ENCODE assay signal across 8 cellular contexts in genomic region chr6:166627039-166627874, GRCh38. TPM values are rescaled to one million over a fixed set of nuclear protein-coding genes. Genes with fewer than 3 reads are reported as not detected.
A peak's percentile ranks its signal among the peaks of the same experiment; 100 is the strongest.
DNase-seq lines count a peak whose midpoint lies in the region; ATAC-seq, FAIRE-seq and TF ChIP-seq lines count a peak whose summit lies in the region.

RPS6KA2 (minus strand) TSS chr6:166627251; CDS start chr6:166627019, 232 bp downstream.

- in situ Hi-C loops in HepG2 (cut with HindIII; ENCODE audit: extremely low pct_ligation_motif_present, low pct_unique_long_range_greater_than_20kb) = no loop called here

- no peak for TF ChIP-seq RAD21 in HepG2 (CRISPR knock-in tag; IDR thresholded peaks at IDR 0.05)

- no peaks in the 10 kb centered on the region; the same call in 1 of the 2 replicates for H4K20me1 ChIP-seq in HepG2 (ENCODE audit: insufficient read depth, low read length)

- no peak within 1 kb of the TSS for H2AFZ ChIP-seq in HepG2 (ENCODE audit: low read length)

- no peak for FAIRE-seq in HepG2 (lab: Jason Lieb, UNC)

- TF ChIP-seq EP300 in HepG2 (IDR thresholded peaks at IDR 0.05; ENCODE audit: low read depth in 2 of 2, low read length in 2 of 2) (no peak), HepG2 (CRISPR knock-in tag; IDR thresholded peaks at IDR 0.05; ENCODE audit: borderline replicate concordance) (no peak)

- no peaks in the 10 kb centered on the region for H3K79me2 ChIP-seq in HepG2 (ENCODE audit: insufficient read depth, low read length)

- no peaks in the 10 kb centered on the region for H3K9me3 ChIP-seq in HepG2 (ENCODE audit: low read length)

- WGBS in HepG2 (ENCODE audit: low lambda C conversion rate) = 25% methylated on average over 59 of the region's 86 CpGs

- intact Hi-C loops in HepG2 (cut with micrococcal nuclease; ENCODE audit: unreplicated experiment) = no loop called here

- CTCF ChIA-PET in HepG2 (lab: Yijun Ruan, JAX; ENCODE audit: low intra/inter-chr PET ratio, low total read pairs) = no interaction called here

- no peak within 1 kb of the TSS for H3K9ac ChIP-seq in HepG2 (ENCODE audit: insufficient read depth, low read depth, low read length)

- H3K27ac ChIP-seq in HepG2 (ENCODE audit: extremely low read length, insufficient read depth, low read length) = no peak within 1 kb of the TSS

- ATAC-seq in GM19395 (IDR thresholded peaks at IDR 0.05; ENCODE audit: unreplicated experiment) = peak; percentile 87
- peak; percentile 79 for ATAC-seq in HG03558 (IDR thresholded peaks at IDR 0.05; ENCODE audit: extremely low read depth, unreplicated experiment)
- peak; percentile 96 for ATAC-seq in HepG2

- TF ChIP-seq POLR2A in HepG2 (IDR thresholded peaks at IDR 0.05; ENCODE audit: insufficient read depth in 1 of 2, low read depth in 2 of 2, low read length in 2 of 2) = no peak

- TF ChIP-seq CTCF in HepG2 (CRISPR knock-in tag; IDR thresholded peaks at IDR 0.05) = peak; percentile 30; the same call in 1 of the 2 replicates

- POLR2A ChIA-PET in HepG2 (lab: Yijun Ruan, JAX) = interaction anchor here (0.6 to 0.9 kb wide), 2 partner anchors 146 to 284 kb away, joined by 3 read pairs; no protein-coding TSS in a partner anchor

- peak within 1 kb of the TSS; percentile 72 for H3K4me2 ChIP-seq in HepG2 (ENCODE audit: low read depth, low read length)

- DNase-seq in CD1c-positive myeloid dendritic cell (ENCODE audit: extremely low spot score) (peak; percentile 99), NCI-H748 (lab: John Stamatoyannopoulos, UW; ENCODE audit: unreplicated experiment) (peak; percentile 98), dermis microvascular lymphatic vessel endothelial cell (ENCODE audit: low read depth in 2 of 2) (peak; percentile 98 to 100), HepG2 (ENCODE audit: low spot score) (peak; percentile 89)
- peak; percentile 100 for DNase-seq in activated CD4-positive, alpha-beta T cell treated with anti-CD3 and anti-CD28 coated beads, Interleukin-2, amount 50 U/mL, for 48 hours
- DNase-seq in stimulated activated CD4-positive, alpha-beta T cell treated with anti-CD3 and anti-CD28 coated beads, Interleukin-2, amount 100 ng/mL, for 48 hours = peak; percentile 99 to 100

- no peaks in the 10 kb centered on the region for H3K36me3 ChIP-seq in HepG2 (replicated peaks in 1 of 2; ENCODE audit: control insufficient read depth in 1 of 2, insufficient read depth in 2 of 2, low read length in 2 of 2)

- peak within 1 kb of the TSS; percentile 53 to 67 (median 59) for H3K4me3 ChIP-seq in HepG2 (replicated peaks in 1 of 3; ENCODE audit: insufficient read depth in 1 of 3, low read depth in 2 of 3, low read length in 3 of 3)

- BruUV-seq in HepG2 (replicated peaks; lab: Mats Ljungman, UMichigan) = no TSS peak

- peaks cover 12% of the 10 kb centered on the region for H3K4me1 ChIP-seq in HepG2 (ENCODE audit: insufficient read depth, low read length)

- H3K27me3 ChIP-seq in HepG2 (ENCODE audit: control insufficient read depth in 1 of 2, insufficient read depth in 2 of 2, low read length in 2 of 2) = peaks cover 16 to 65% of the 10 kb centered on the region in 2 experiments

TF ChIP-seq in HepG2, 621 proteins besides CTCF, POLR2A, EP300 and RAD21 (continues in another document):
- TF ChIP-seq NFYC (CRISPR knock-in tag; IDR thresholded peaks at IDR 0.05) = peak; percentile 70
- TF ChIP-seq POGZ (CRISPR knock-in tag; IDR thresholded peaks at IDR 0.05) = no peak
- no peak for TF ChIP-seq IRX3 (CRISPR knock-in tag; IDR thresholded peaks at IDR 0.05; ENCODE audit: borderline replicate concordance, low read depth)
- peak; percentile 43 for TF ChIP-seq ASH2L (IDR thresholded peaks at IDR 0.05; ENCODE audit: insufficient read length, low read depth, low read length)
- TF ChIP-seq ZFY (CRISPR knock-in tag; IDR thresholded peaks at IDR 0.05) = peak; percentile 47; the same call in 1 of the 2 replicates
- TF ChIP-seq SP1 (IDR thresholded peaks at IDR 0.05) = peak; percentile 71
- TF ChIP-seq SP1 (CRISPR knock-in tag; IDR thresholded peaks at IDR 0.05) = peak; percentile 94
- peak; percentile 84 for TF ChIP-seq SP4 (CRISPR knock-in tag; IDR thresholded peaks at IDR 0.05)
- 0 out of 2 replicates have a peak, but pooled peaks have one; percentile 32 for TF ChIP-seq ISL2 (CRISPR knock-in tag; IDR thresholded peaks at IDR 0.05)
- TF ChIP-seq, protein P1, sequence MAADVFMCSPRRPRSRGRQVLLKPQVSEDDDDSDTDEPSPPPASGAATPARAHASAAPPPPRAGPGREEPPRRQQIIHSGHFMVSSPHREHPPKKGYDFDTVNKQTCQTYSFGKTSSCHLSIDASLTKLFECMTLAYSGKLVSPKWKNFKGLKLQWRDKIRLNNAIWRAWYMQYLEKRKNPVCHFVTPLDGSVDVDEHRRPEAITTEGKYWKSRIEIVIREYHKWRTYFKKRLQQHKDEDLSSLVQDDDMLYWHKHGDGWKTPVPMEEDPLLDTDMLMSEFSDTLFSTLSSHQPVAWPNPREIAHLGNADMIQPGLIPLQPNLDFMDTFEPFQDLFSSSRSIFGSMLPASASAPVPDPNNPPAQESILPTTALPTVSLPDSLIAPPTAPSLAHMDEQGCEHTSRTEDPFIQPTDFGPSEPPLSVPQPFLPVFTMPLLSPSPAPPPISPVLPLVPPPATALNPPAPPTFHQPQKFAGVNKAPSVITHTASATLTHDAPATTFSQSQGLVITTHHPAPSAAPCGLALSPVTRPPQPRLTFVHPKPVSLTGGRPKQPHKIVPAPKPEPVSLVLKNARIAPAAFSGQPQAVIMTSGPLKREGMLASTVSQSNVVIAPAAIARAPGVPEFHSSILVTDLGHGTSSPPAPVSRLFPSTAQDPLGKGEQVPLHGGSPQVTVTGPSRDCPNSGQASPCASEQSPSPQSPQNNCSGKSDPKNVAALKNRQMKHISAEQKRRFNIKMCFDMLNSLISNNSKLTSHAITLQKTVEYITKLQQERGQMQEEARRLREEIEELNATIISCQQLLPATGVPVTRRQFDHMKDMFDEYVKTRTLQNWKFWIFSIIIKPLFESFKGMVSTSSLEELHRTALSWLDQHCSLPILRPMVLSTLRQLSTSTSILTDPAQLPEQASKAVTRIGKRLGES (CRISPR knock-in tag; IDR thresholded peaks at IDR 0.05; ENCODE audit: borderline replicate concordance) = no peak
- TF ChIP-seq TBX2 (CRISPR knock-in tag; IDR thresholded peaks at IDR 0.05; ENCODE audit: borderline replicate concordance) = 0 out of 2 replicates have a peak, but pooled peaks have one; percentile 29
- no peak for TF ChIP-seq MAZ (IDR thresholded peaks at IDR 0.05; ENCODE audit: borderline replicate concordance, low read depth, low read length)
- peak; percentile 24 for TF ChIP-seq MAZ (CRISPR knock-in tag; IDR thresholded peaks at IDR 0.05; ENCODE audit: low read depth)
- TF ChIP-seq GABPB1 (CRISPR knock-in tag; IDR thresholded peaks at IDR 0.05) = peak; percentile 69; the same call in 1 of the 2 replicates
- 0 out of 2 replicates have a peak, but pooled peaks have one; percentile 6 for TF ChIP-seq RFXAP (CRISPR knock-in tag; IDR thresholded peaks at IDR 0.05; ENCODE audit: borderline replicate concordance)
- TF ChIP-seq NFYB (CRISPR knock-in tag; IDR thresholded peaks at IDR 0.05) = peak; percentile 79
- peak; percentile 66 for TF ChIP-seq SP2 (CRISPR knock-in tag; IDR thresholded peaks at IDR 0.05)
- 0 out of 2 replicates have a peak, but pooled peaks have one; percentile 46 for TF ChIP-seq ELF4 (CRISPR knock-in tag; IDR thresholded peaks at IDR 0.05; ENCODE audit: borderline replicate concordance)
- TF ChIP-seq ATF7-NPFF (CRISPR knock-in tag; IDR thresholded peaks at IDR 0.05; ENCODE audit: low read depth) = 0 out of 2 replicates have a peak, but pooled peaks have one; percentile 38
- TF ChIP-seq SP5 (CRISPR knock-in tag; IDR thresholded peaks at IDR 0.05; ENCODE audit: borderline replicate concordance, low read depth) = peak; percentile 20; the same call in 1 of the 2 replicates
- TF ChIP-seq MYC (CRISPR knock-in tag; IDR thresholded peaks at IDR 0.05; ENCODE audit: borderline replicate concordance) = peak; percentile 14; the same call in 1 of the 2 replicates
- no peak for TF ChIP-seq SIX1 (CRISPR knock-in tag; IDR thresholded peaks at IDR 0.05; ENCODE audit: borderline replicate concordance)
- no peak for TF ChIP-seq ZNF460 (CRISPR knock-in tag; IDR thresholded peaks at IDR 0.05; ENCODE audit: borderline replicate concordance)

RNA-seq across cellular contexts. Expression of gene RPS6KA2, which starts in this region (rescaled TPM):
- total RNA-seq in dermis microvascular lymphatic vessel endothelial cell = 122 and 241 TPM in 2 replicates
- total RNA-seq in HepG2 (2016; rRNA removed; fragmentation: Illumina TruSeq; extraction: Trizol) = 0.03 and 0.22 TPM in 2 replicates
- total RNA-seq in HepG2 (2016; cell fraction: cytosol; rRNA removed; fragmentation: Illumina TruSeq; extraction: Trizol; ENCODE audit: low read depth) = not detected in 2 replicates
- total RNA-seq in HepG2 (2016; cell fraction: insoluble cytoplasmic fraction; rRNA removed; fragmentation: Illumina TruSeq; extraction: Trizol) = 0.13 and 0.28 TPM in 2 replicates
- total RNA-seq in HepG2 (2016; cell fraction: membrane; rRNA removed; fragmentation: Illumina TruSeq; extraction: Trizol) = 0.21 TPM in 1 of 2 replicates, not detected in the other
- total RNA-seq in HepG2 (2016; cell fraction: nucleus; rRNA removed; fragmentation: Illumina TruSeq; extraction: Trizol) = 0.25 and 1.5 TPM in 2 replicates
- polyA plus RNA-seq in HepG2 (2011; rRNA removed) = 0.38 and 0.47 TPM in 2 replicates
- polyA plus RNA-seq in HepG2 (2011; cell fraction: cytosol; rRNA removed) = 0.15 and 0.16 TPM in 2 replicates
- 1.7 and 2.2 TPM in 2 replicates for polyA plus RNA-seq in HepG2 (2011; cell fraction: nucleus; rRNA removed)
- polyA plus RNA-seq in HepG2 (2012) = 0.43 and 0.91 TPM in 2 replicates
- polyA plus RNA-seq in HepG2 (2016; cell fraction: cytosol; fragmentation: Illumina TruSeq; extraction: Trizol; ENCODE audit: low read depth) = 0.02 and 0.09 TPM in 2 replicates
- 0.05 TPM in 1 of 2 replicates, not detected in the other for polyA plus RNA-seq in HepG2 (2016; cell fraction: insoluble cytoplasmic fraction; fragmentation: Illumina TruSeq; extraction: Trizol; ENCODE audit: low read depth)
- 0.13 and 0.49 TPM in 2 replicates for polyA plus RNA-seq in HepG2 (2016; cell fraction: membrane; fragmentation: Illumina TruSeq; extraction: Trizol; ENCODE audit: low read depth)
- 0.79 and 1.1 TPM in 2 replicates for polyA plus RNA-seq in HepG2 (2016; cell fraction: nucleus; fragmentation: Illumina TruSeq; extraction: Trizol; ENCODE audit: insufficient read depth, low read depth)
- polyA minus RNA-seq in HepG2 (2011; rRNA and poly(A)+ RNA removed; ENCODE audit: low replicate concordance) = 0.80 TPM in 1 of 2 replicates, not detected in the other
- polyA minus RNA-seq in HepG2 (2011; cell fraction: cytosol; rRNA and poly(A)+ RNA removed) = not detected in 2 replicates
- 3.1 and 5.0 TPM in 2 replicates for polyA minus RNA-seq in HepG2 (2011; cell fraction: nucleus; rRNA and poly(A)+ RNA removed)

Comparison
In these comparisons a context has a peak if more than half of its experiments do, and no peak if none do; other contexts are left out.
1. RNA of gene RPS6KA2 (total RNA-seq): 122 to 241 TPM in dermis microvascular lymphatic vessel endothelial cell; 0.03 to 1.5 TPM in HepG2; every median in the first group is over 10 times any median in the second.
2. Peak in every context shown above with its lines, with median percentiles within 50 percentile points of each other: DNase-seq and ATAC-seq.